In genomic region chr20:60430516-60431001, GRCh38 we compare ENCODE assay signal across 26 cellular contexts.
DNase-seq lines count a peak whose midpoint lies in the region; ATAC-seq and TF ChIP-seq lines count a peak whose summit lies in the region.
"Had no signal": no experiment of that assay in that cellular context is flagged by ENCODE, and none has a peak within 500 bp of the region (broad histone marks: within the 10 kb centered on the region; RNA-seq: fewer than 3 reads in every experiment).

No MANE protein-coding gene starts in this region.

- H3K4ac ChIP-seq in trophoblast cell (ENCODE audit: low read depth, low read length) (no peak overlapping the region), mesenchymal stem cell (ENCODE audit: low read depth in 1 of 2, low read length in 2 of 2) (no peak overlapping the region)

- H4K91ac ChIP-seq in trophoblast cell (ENCODE audit: low read depth, low read length) (no peak overlapping the region), mesenchymal stem cell (ENCODE audit: low read length) (no peak overlapping the region)

- H2AFZ ChIP-seq in trophoblast cell (ENCODE audit: insufficient read depth, low read length, poor library complexity), result no peak overlapping the region
- no peak overlapping the region for H2AFZ ChIP-seq in mesenchymal stem cell (ENCODE audit: low read depth, low read length)

- no peak for TF ChIP-seq EP300 in esophagus muscularis mucosa (IDR thresholded peaks at IDR 0.05)

- no peak overlapping the region for H2AK5ac ChIP-seq in trophoblast cell (ENCODE audit: low read length)
- no peak overlapping the region for H2AK5ac ChIP-seq in mesenchymal stem cell (ENCODE audit: low read length, severe bottlenecking)

- no peaks in the 10 kb centered on the region for H3K79me2 ChIP-seq in trophoblast cell (ENCODE audit: control insufficient read depth, insufficient read depth, low read length, poor library complexity)

- H4K8ac ChIP-seq in trophoblast cell (ENCODE audit: low read depth, low read length) (no peak overlapping the region), mesenchymal stem cell (ENCODE audit: low read length) (no peak overlapping the region)

- ATAC-seq in RWPE2 (ENCODE audit: low read depth), result no peak
- ATAC-seq: A549, GM12878 had no signal

- H3K14ac ChIP-seq in trophoblast cell (ENCODE audit: low read length), result no peak overlapping the region
- H3K14ac ChIP-seq in mesenchymal stem cell (ENCODE audit: low read length in 2 of 2), result no peak overlapping the region

- no peak overlapping the region for H3K18ac ChIP-seq in trophoblast cell (ENCODE audit: low read length)
- no peak overlapping the region for H3K18ac ChIP-seq in mesenchymal stem cell (ENCODE audit: low read depth in 1 of 2, low read length in 2 of 2)

- H2BK120ac ChIP-seq in trophoblast cell (ENCODE audit: insufficient read depth, low read length, poor library complexity) (no peak overlapping the region), mesenchymal stem cell (ENCODE audit: low read depth, low read length) (no peak overlapping the region)

- in situ Hi-C loops in ACHN (cut with HindIII; ENCODE audit: low pct_ligation_motif_present, low pct_unique_long_range_greater_than_20kb, low sequenced_read_pairs), result no loop called here

- H3K36me3 ChIP-seq in RWPE2 (ENCODE audit: low read depth) (no peaks in the 10 kb centered on the region), esophagus muscularis mucosa (no peaks in the 10 kb centered on the region), trophoblast cell (ENCODE audit: control insufficient read depth in 1 of 2, insufficient read depth in 2 of 2, low read length in 2 of 2) (no peaks in the 10 kb centered on the region), mesenchymal stem cell (ENCODE audit: control insufficient read depth in 1 of 2, insufficient read depth in 2 of 2, low read depth in 1 of 2, low read length in 2 of 2) (no peaks in the 10 kb centered on the region)
- H3K36me3 ChIP-seq: BE2C, BLaER1 had no signal

- WGBS in esophagus muscularis mucosa, result 95% methylated on average over 14 of the region's 14 CpGs
- no CpG with 5 or more reads among the region's 14 CpGs for WGBS in trophoblast cell (ENCODE audit: extremely low coverage, insufficient coverage, insufficient read length)
- WGBS in mesenchymal stem cell, result 80% methylated on average over 14 of the region's 14 CpGs

- peaks cover 91% of the 10 kb centered on the region for H3K27me3 ChIP-seq in RWPE2 (ENCODE audit: insufficient read depth, poor library complexity, severe bottlenecking)
- peaks cover 0 to 18% (median 0%) of the 10 kb centered on the region in 4 donors for H3K27me3 ChIP-seq in esophagus muscularis mucosa
- H3K27me3 ChIP-seq in trophoblast cell (ENCODE audit: insufficient read depth, low read length), result no peaks in the 10 kb centered on the region
- peaks cover 0 to 3% of the 10 kb centered on the region in 2 experiments for H3K27me3 ChIP-seq in mesenchymal stem cell (ENCODE audit: control insufficient read depth in 1 of 2, insufficient read depth in 1 of 2, low read length in 2 of 2)
- H3K27me3 ChIP-seq: BE2C, BLaER1 had no signal

- no peak for TF ChIP-seq POLR2A in esophagus muscularis mucosa (IDR thresholded peaks at IDR 0.05; ENCODE audit: low read depth)

- peak; percentile 33 for DNase-seq in activated CD4-positive, alpha-beta T cell treated with anti-CD3 and anti-CD28 coated beads, Interleukin-2, amount 10 ng/mL, durations not matched to agents 24 days and 14 days
- no peak for DNase-seq in activated CD4-positive, alpha-beta T cell treated with anti-CD3 and anti-CD28 coated beads, Interleukin-2, amount 50 U/mL, for 1 hour
- DNase-seq in RWPE2 (ENCODE audit: low spot score) (peak; percentile 51), esophagus muscularis mucosa (ENCODE audit: extremely low spot score) (peak; percentile 78), trophoblast cell (no peak), mesenchymal stem cell (no peak), HFFc6 (no peak), ACHN (no peak)
- DNase-seq: BE2C; C1 segment of cervical spinal cord; CD4-positive, alpha-beta memory T cell; CD4-positive, CD25-positive, alpha-beta regulatory T cell; CD8-positive, alpha-beta memory T cell; COR-L47; DMS 273 treated with DMSO at 0.1 percent for 48 hours; DMS153; DMS53; DMS79; DND-41; EL; GDM1 had no signal

- no peaks in the 10 kb centered on the region for H3K4me1 ChIP-seq in RWPE2 (ENCODE audit: insufficient read depth, poor library complexity, severe bottlenecking)
- no peaks in the 10 kb centered on the region for H3K4me1 ChIP-seq in esophagus muscularis mucosa
- no peaks in the 10 kb centered on the region for H3K4me1 ChIP-seq in trophoblast cell (ENCODE audit: control insufficient read depth in 1 of 2, insufficient read depth in 2 of 2, low read length in 2 of 2)
- H3K4me1 ChIP-seq in mesenchymal stem cell (ENCODE audit: control insufficient read depth, insufficient read depth, low read depth, low read length), result no peaks in the 10 kb centered on the region
- H3K4me1 ChIP-seq: A549, BE2C had no signal

- H3K9me3 ChIP-seq in RWPE2 (ENCODE audit: severe bottlenecking) (no peaks in the 10 kb centered on the region), esophagus muscularis mucosa (no peaks in the 10 kb centered on the region), trophoblast cell (ENCODE audit: insufficient read depth, low read depth, low read length) (peaks cover 2% of the 10 kb centered on the region), mesenchymal stem cell (ENCODE audit: control insufficient read depth, low read length) (no peaks in the 10 kb centered on the region)
- H3K9me3 ChIP-seq: A549, BE2C had no signal

- H3K4me2 ChIP-seq in trophoblast cell (ENCODE audit: low read length) (no peak overlapping the region), mesenchymal stem cell (ENCODE audit: low read length, poor library complexity, severe bottlenecking) (no peak overlapping the region)
- H3K4me2 ChIP-seq: A549, BLaER1 had no signal

- H3K9ac ChIP-seq in trophoblast cell (ENCODE audit: low read length) (no peak overlapping the region), mesenchymal stem cell (ENCODE audit: low read length) (no peak overlapping the region)
- H3K9ac ChIP-seq: BLaER1 had no signal

- no peak overlapping the region for H2BK12ac ChIP-seq in trophoblast cell (ENCODE audit: low read length)
- H2BK12ac ChIP-seq in mesenchymal stem cell (ENCODE audit: low read length in 2 of 2), result no peak overlapping the region

- H2BK5ac ChIP-seq in trophoblast cell (ENCODE audit: low read depth, low read length, poor library complexity) (no peak overlapping the region), mesenchymal stem cell (ENCODE audit: low read depth, low read length, poor library complexity, severe bottlenecking) (no peak overlapping the region)

- H3K4me3 ChIP-seq in RWPE2 (ENCODE audit: severe bottlenecking) (no peak overlapping the region), esophagus muscularis mucosa (no peak overlapping the region), trophoblast cell (ENCODE audit: low read depth, low read length) (peak overlapping the region; percentile 1), mesenchymal stem cell (ENCODE audit: insufficient read depth in 1 of 2, low read depth in 1 of 2, low read length in 2 of 2) (no peak overlapping the region)
- H3K4me3 ChIP-seq: A549, BLaER1, GM12878 had no signal

- no peak overlapping the region for H3K27ac ChIP-seq in RWPE2 (ENCODE audit: poor library complexity, severe bottlenecking)
- H3K27ac ChIP-seq in esophagus muscularis mucosa (replicated peaks in 1 of 4), result no peak overlapping the region
- no peak overlapping the region for H3K27ac ChIP-seq in trophoblast cell (ENCODE audit: low read depth, low read length)
- H3K27ac ChIP-seq in mesenchymal stem cell (ENCODE audit: low read length, poor library complexity, severe bottlenecking), result no peak overlapping the region
- H3K27ac ChIP-seq: 22Rv1, A549, BLaER1 had no signal

- H3K9me3 Mint-ChIP-seq in activated CD4-positive, alpha-beta T cell treated with anti-CD3 and anti-CD28 coated beads, Interleukin-2, amount 10 ng/mL, durations not matched to agents 24 days and 14 days, result no peaks in the 10 kb centered on the region
- H3K9me3 Mint-ChIP-seq in HFFc6, result peaks cover 35% of the 10 kb centered on the region
- H3K9me3 Mint-ChIP-seq: CD8-positive, alpha-beta memory T cell had no signal

- H3K27ac Mint-ChIP-seq in activated CD4-positive, alpha-beta T cell treated with anti-CD3 and anti-CD28 coated beads, Interleukin-2, amount 10 ng/mL, durations not matched to agents 24 days and 14 days, result no peak overlapping the region
- H3K27ac Mint-ChIP-seq in HFFc6, result no peak overlapping the region
- H3K27ac Mint-ChIP-seq: CD14-positive monocyte; CD4-positive, alpha-beta memory T cell had no signal

- no peaks in the 10 kb centered on the region for H3K36me3 Mint-ChIP-seq in activated CD4-positive, alpha-beta T cell treated with anti-CD3 and anti-CD28 coated beads, Interleukin-2, amount 10 ng/mL, durations not matched to agents 24 days and 14 days (ENCODE audit: low read depth)
- H3K36me3 Mint-ChIP-seq in HFFc6 (ENCODE audit: low read depth), result no peaks in the 10 kb centered on the region
- H3K36me3 Mint-ChIP-seq: CD14-positive monocyte; CD4-positive, alpha-beta memory T cell; CD4-positive, CD25-positive, alpha-beta regulatory T cell; CD8-positive, alpha-beta memory T cell had no signal

- no peaks in the 10 kb centered on the region for H3K27me3 Mint-ChIP-seq in activated CD4-positive, alpha-beta T cell treated with anti-CD3 and anti-CD28 coated beads, Interleukin-2, amount 10 ng/mL, durations not matched to agents 24 days and 14 days
- H3K27me3 Mint-ChIP-seq in HFFc6 (ENCODE audit: insufficient read depth), result peaks cover 2% of the 10 kb centered on the region
- H3K27me3 Mint-ChIP-seq: CD4-positive, CD25-positive, alpha-beta regulatory T cell had no signal

- H2BK15ac ChIP-seq in mesenchymal stem cell (ENCODE audit: low read depth, poor library complexity, severe bottlenecking), result no peak overlapping the region

- H3K79me1 ChIP-seq in trophoblast cell (ENCODE audit: low read length), result no peaks in the 10 kb centered on the region
- H3K79me1 ChIP-seq in mesenchymal stem cell (replicated peaks; ENCODE audit: low read length, poor library complexity, severe bottlenecking), result no peaks in the 10 kb centered on the region

- H3K4me1 Mint-ChIP-seq in activated CD4-positive, alpha-beta T cell treated with anti-CD3 and anti-CD28 coated beads, Interleukin-2, amount 10 ng/mL, durations not matched to agents 24 days and 14 days, result no peaks in the 10 kb centered on the region
- H3K4me1 Mint-ChIP-seq in HFFc6 (ENCODE audit: low read depth), result no peaks in the 10 kb centered on the region
- H3K4me1 Mint-ChIP-seq: CD14-positive monocyte; CD4-positive, alpha-beta memory T cell; CD4-positive, CD25-positive, alpha-beta regulatory T cell; CD8-positive, alpha-beta memory T cell had no signal

- intact Hi-C loops in activated CD4-positive, alpha-beta T cell treated with anti-CD3 and anti-CD28 coated beads, Interleukin-2, amount 10 ng/mL, durations not matched to agents 24 days and 14 days (cut with micrococcal nuclease), result no loop called here
- intact Hi-C loops in esophagus muscularis mucosa (cut with DNase I), result no loop called here

- no peak overlapping the region for H4K12ac ChIP-seq in trophoblast cell (ENCODE audit: low read depth, low read length)

- TF ChIP-seq CTCF in RWPE2 (IDR thresholded peaks at IDR 0.05; ENCODE audit: poor library complexity, severe bottlenecking) (no peak), esophagus muscularis mucosa (IDR thresholded peaks at IDR 0.05) (no peak), HFFc6 (IDR thresholded peaks at IDR 0.05) (no peak)

- H3K23ac ChIP-seq in trophoblast cell (ENCODE audit: low read length) (no peak overlapping the region), mesenchymal stem cell (ENCODE audit: low read length in 2 of 2) (no peak overlapping the region)

- H3K4me3 Mint-ChIP-seq in activated CD4-positive, alpha-beta T cell treated with anti-CD3 and anti-CD28 coated beads, Interleukin-2, amount 10 ng/mL, durations not matched to agents 24 days and 14 days, result no peak overlapping the region
- no peak overlapping the region for H3K4me3 Mint-ChIP-seq in HFFc6
- H3K4me3 Mint-ChIP-seq: CD14-positive monocyte; CD4-positive, alpha-beta memory T cell; CD4-positive, CD25-positive, alpha-beta regulatory T cell; CD8-positive, alpha-beta memory T cell had no signal

Comparison
In these comparisons a context has a peak if more than half of its experiments do, and no peak if none do; other contexts are left out.
1. DNase-seq: peak in activated CD4-positive, alpha-beta T cell treated with anti-CD3 and anti-CD28 coated beads, Interleukin-2, amount 10 ng/mL, durations not matched to agents 24 days and 14 days (single experiment), RWPE2 (single experiment) and esophagus muscularis mucosa (single experiment); none in activated CD4-positive, alpha-beta T cell treated with anti-CD3 and anti-CD28 coated beads, Interleukin-2, amount 50 U/mL, for 1 hour (single experiment), trophoblast cell (0 of 2), mesenchymal stem cell (single experiment), HFFc6 (single experiment) and ACHN (single experiment).